Comparison of ENCODE assay signal across 8 cellular contexts in genomic region chr4:153083447-153083921, GRCh38.
DNase-seq lines count a peak whose midpoint lies in the region; ATAC-seq, FAIRE-seq and TF ChIP-seq lines count a peak whose summit lies in the region.

No MANE protein-coding gene starts in this region.

- TF ChIP-seq CTCF in GM13976 (IDR thresholded peaks at IDR 0.05; ENCODE audit: borderline replicate concordance, control extremely low read depth, extremely low read depth, insufficient read depth, missing control alignments) (peak; percentile 39), brain microvascular endothelial cell (IDR thresholded peaks at IDR 0.05; ENCODE audit: low read depth, low read length, missing control alignments) (peak; percentile 71)

- H3K9ac ChIP-seq in iPS-18a (ENCODE audit: low read length): no peak overlapping the region

- ATAC-seq in HG02885 (IDR thresholded peaks at IDR 0.05; ENCODE audit: poor library complexity, unreplicated experiment): peak; percentile 87

- H3K4me3 ChIP-seq in brain microvascular endothelial cell (ENCODE audit: low read depth, low read length) (no peak overlapping the region), iPS-18a (ENCODE audit: low read length) (peak overlapping the region; percentile 13), skin epidermis (no peak overlapping the region)

- H3K36me3 ChIP-seq in brain microvascular endothelial cell (replicated peaks): no peaks in the 10 kb centered on the region
- H3K36me3 ChIP-seq in iPS-18a (ENCODE audit: control insufficient read depth, low read depth, low read length): no peaks in the 10 kb centered on the region

- H3K27ac ChIP-seq in brain microvascular endothelial cell (no peak overlapping the region), iPS-18a (ENCODE audit: low read length) (no peak overlapping the region), skin epidermis (peak overlapping the region in 12 of 21 experiments; percentile 20 to 70 (median 56))

- H3K27me3 ChIP-seq in brain microvascular endothelial cell (replicated peaks) (no peaks in the 10 kb centered on the region), iPS-18a (ENCODE audit: control insufficient read depth, insufficient read depth, low read length) (peaks cover 12% of the 10 kb centered on the region)

- in situ Hi-C loops in GM13976 (cut with MboI; ENCODE audit: low sequenced_read_pairs, unreplicated experiment): no loop called here
- in situ Hi-C loops in brain microvascular endothelial cell (cut with HindIII; ENCODE audit: low pct_ligation_motif_present, low sequenced_read_pairs): no loop called here

- peaks cover 33% of the 10 kb centered on the region for H3K4me1 ChIP-seq in iPS-18a (ENCODE audit: control insufficient read depth, low read depth, low read length)

- H3K9me3 ChIP-seq in iPS-18a (ENCODE audit: control insufficient read depth, low read depth, low read length): no peaks in the 10 kb centered on the region

- FAIRE-seq in A204.1 (lab: Jason Lieb, UNC): peak; percentile 78

- DNase-seq in GM13976 (ENCODE audit: low spot score) (peak; percentile 66), NCI-H146 (lab: John Stamatoyannopoulos, UW) (peak; percentile 77), SW 1271 (lab: John Stamatoyannopoulos, UW) (peak; percentile 1 to 66), brain microvascular endothelial cell (peak; percentile 76)

Comparison
In these comparisons a context has a peak if more than half of its experiments do, and no peak if none do; other contexts are left out.
1. H3K27ac ChIP-seq: peak in skin epidermis (12 of 21); none in brain microvascular endothelial cell (single experiment) and iPS-18a (single experiment).
2. Peak in every context shown above with its lines, with median percentiles within 50 percentile points of each other: DNase-seq.